In genomic region chr14:78164226-78164853, GRCh38 we compare ENCODE assay signal across 7 cellular contexts. TPM values are rescaled to one million over a fixed set of nuclear protein-coding genes. Genes with fewer than 3 reads are reported as not detected.
A peak's percentile ranks its signal among the peaks of the same experiment; 100 is the strongest.
DNase-seq lines count a peak whose midpoint lies in the region; ATAC-seq and TF ChIP-seq lines count a peak whose summit lies in the region.

No MANE protein-coding gene starts in this region.

- DNase-seq in GDM1 (lab: John Stamatoyannopoulos, UW), result peak; percentile 16
- DNase-seq in HCT116 (ENCODE audit: low read depth, low spot score), result peak; percentile 12
- peak; percentile 38 for DNase-seq in NT2/D1 (ENCODE audit: low read depth, low spot score)
- DNase-seq in globus pallidus (ENCODE audit: low spot score), result peak; percentile 20

- no peak overlapping the region for H3K4me2 ChIP-seq in HCT116 (ENCODE audit: low read length)

- H3K9me3 ChIP-seq in HCT116 (ENCODE audit: control insufficient read depth in 1 of 2, insufficient read depth in 1 of 2, low read depth in 1 of 2, low read length in 2 of 2) (no peaks in the 10 kb centered on the region), NT2/D1 (ENCODE audit: insufficient read depth, low read length) (no peaks in the 10 kb centered on the region)

- TF ChIP-seq RAD21 in HCT116 (IDR thresholded peaks at IDR 0.05; ENCODE audit: low read depth), result peak; percentile 27; the same call in 1 of the 2 replicates

- CTCF ChIA-PET in HCT116 (lab: Charles Lee), result no interaction called here

- no peaks in the 10 kb centered on the region for H4K20me1 ChIP-seq in HCT116 (ENCODE audit: insufficient read depth)

- H3K79me2 ChIP-seq in HCT116 (ENCODE audit: insufficient read depth, low read length), result no peaks in the 10 kb centered on the region

- no peak overlapping the region for H3K4me3 ChIP-seq in HCT116 (replicated peaks in 1 of 2; ENCODE audit: low read depth in 1 of 2, low read length in 2 of 2)
- no peak overlapping the region for H3K4me3 ChIP-seq in NT2/D1 (ENCODE audit: insufficient read length, low read depth)

- RAD21 ChIA-PET in HCT116 (lab: Charles Lee; ENCODE audit: low non-redundant PET in 1 of 2, low total read pairs in 2 of 2, uncharacterized antibody in 2 of 2, unreplicated experiment in 2 of 2), result no interaction called here

- peaks cover 45% of the 10 kb centered on the region for H3K27me3 ChIP-seq in HCT116 (ENCODE audit: insufficient read depth, low read length)
- no peaks in the 10 kb centered on the region for H3K27me3 ChIP-seq in NT2/D1 (ENCODE audit: insufficient read depth, insufficient read length)

- H2AFZ ChIP-seq in HCT116 (ENCODE audit: low read depth, low read length, poor library complexity, severe bottlenecking), result no peak overlapping the region

- no peak overlapping the region for H3K27ac ChIP-seq in HCT116 (ENCODE audit: low read depth, low read length)

- intact Hi-C loops in HCT116 (cut with micrococcal nuclease), result loop anchor here (5.0 to 10.0 kb wide), 2 partner anchors 142 to 430 kb away; no protein-coding TSS in a partner anchor

- no peaks in the 10 kb centered on the region for H3K36me3 ChIP-seq in HCT116 (ENCODE audit: control insufficient read depth in 1 of 2, insufficient read depth in 2 of 2, low read length in 2 of 2)
- H3K36me3 ChIP-seq in NT2/D1 (ENCODE audit: insufficient read depth, insufficient read length, low read length), result no peaks in the 10 kb centered on the region

- H3K4me1 ChIP-seq in HCT116 (ENCODE audit: control insufficient read depth in 1 of 2, insufficient read depth in 2 of 2, low read length in 2 of 2), result no peaks in the 10 kb centered on the region
- H3K4me1 ChIP-seq in NT2/D1 (ENCODE audit: insufficient read depth, insufficient read length), result no peaks in the 10 kb centered on the region

- peak; percentile 95 for ATAC-seq in HCT116
- ATAC-seq in GM19397 (IDR thresholded peaks at IDR 0.05; ENCODE audit: unreplicated experiment), result no peak
- ATAC-seq in HG02759 (IDR thresholded peaks at IDR 0.05; ENCODE audit: unreplicated experiment), result no peak
- ATAC-seq in GM18870 (IDR thresholded peaks at IDR 0.05; ENCODE audit: unreplicated experiment), result no peak

- POLR2A ChIA-PET in HCT116 (lab: Charles Lee), result no interaction called here

- peak; percentile 18 to 79 (median 73); a peak in 4 of 6 replicates for TF ChIP-seq CTCF in HCT116 (IDR thresholded peaks at IDR 0.05 in 2 of 3, conservative IDR thresholded peaks at IDR 0.05 in 1 of 3; ENCODE audit: borderline replicate concordance in 1 of 3, insufficient read depth in 1 of 3, low read depth in 2 of 3, low read length in 2 of 3)

- no peak for TF ChIP-seq POLR2A in HCT116 (IDR thresholded peaks at IDR 0.05; ENCODE audit: borderline replicate concordance, extremely low read depth, insufficient read depth, insufficient read length)

- H3K9ac ChIP-seq in HCT116 (ENCODE audit: low read length) (no peak overlapping the region), NT2/D1 (ENCODE audit: insufficient read length, low read depth) (no peak overlapping the region)

- no peaks in the 10 kb centered on the region for H3K9me2 ChIP-seq in HCT116 (ENCODE audit: insufficient read depth)

- BruUV-seq in HCT116 (replicated peaks; lab: Mats Ljungman, UMichigan), result no TSS peak

TF ChIP-seq in HCT116, 20 proteins besides CTCF, POLR2A, EP300 and RAD21:
- TF ChIP-seq ZNF274 (IDR thresholded peaks at IDR 0.05; ENCODE audit: low read depth, low read length) (no peak), ATF3 (IDR thresholded peaks at IDR 0.05) (no peak), CBX3 (IDR thresholded peaks at IDR 0.05; ENCODE audit: low read depth) (no peak), POLR2AphosphoS5 (IDR thresholded peaks at IDR 0.05; ENCODE audit: low read depth, low read length) (no peak)
- TF ChIP-seq, protein P1, sequence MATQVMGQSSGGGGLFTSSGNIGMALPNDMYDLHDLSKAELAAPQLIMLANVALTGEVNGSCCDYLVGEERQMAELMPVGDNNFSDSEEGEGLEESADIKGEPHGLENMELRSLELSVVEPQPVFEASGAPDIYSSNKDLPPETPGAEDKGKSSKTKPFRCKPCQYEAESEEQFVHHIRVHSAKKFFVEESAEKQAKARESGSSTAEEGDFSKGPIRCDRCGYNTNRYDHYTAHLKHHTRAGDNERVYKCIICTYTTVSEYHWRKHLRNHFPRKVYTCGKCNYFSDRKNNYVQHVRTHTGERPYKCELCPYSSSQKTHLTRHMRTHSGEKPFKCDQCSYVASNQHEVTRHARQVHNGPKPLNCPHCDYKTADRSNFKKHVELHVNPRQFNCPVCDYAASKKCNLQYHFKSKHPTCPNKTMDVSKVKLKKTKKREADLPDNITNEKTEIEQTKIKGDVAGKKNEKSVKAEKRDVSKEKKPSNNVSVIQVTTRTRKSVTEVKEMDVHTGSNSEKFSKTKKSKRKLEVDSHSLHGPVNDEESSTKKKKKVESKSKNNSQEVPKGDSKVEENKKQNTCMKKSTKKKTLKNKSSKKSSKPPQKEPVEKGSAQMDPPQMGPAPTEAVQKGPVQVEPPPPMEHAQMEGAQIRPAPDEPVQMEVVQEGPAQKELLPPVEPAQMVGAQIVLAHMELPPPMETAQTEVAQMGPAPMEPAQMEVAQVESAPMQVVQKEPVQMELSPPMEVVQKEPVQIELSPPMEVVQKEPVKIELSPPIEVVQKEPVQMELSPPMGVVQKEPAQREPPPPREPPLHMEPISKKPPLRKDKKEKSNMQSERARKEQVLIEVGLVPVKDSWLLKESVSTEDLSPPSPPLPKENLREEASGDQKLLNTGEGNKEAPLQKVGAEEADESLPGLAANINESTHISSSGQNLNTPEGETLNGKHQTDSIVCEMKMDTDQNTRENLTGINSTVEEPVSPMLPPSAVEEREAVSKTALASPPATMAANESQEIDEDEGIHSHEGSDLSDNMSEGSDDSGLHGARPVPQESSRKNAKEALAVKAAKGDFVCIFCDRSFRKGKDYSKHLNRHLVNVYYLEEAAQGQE (IDR thresholded peaks at IDR 0.05; ENCODE audit: low read depth), result 0 out of 2 replicates have a peak, but pooled peaks have one; percentile 8

RNA-seq across cellular contexts. Expression of gene NRXN3, which starts 5.8 kb away (rescaled TPM):
- total RNA-seq in HCT116 (2021; ENCODE audit: unreplicated experiment), result not detected
- polyA plus RNA-seq in HCT116 (2012), result not detected in 2 replicates
